Comparison of ENCODE assay signal across 1 cellular context in the genomic region with DNA sequence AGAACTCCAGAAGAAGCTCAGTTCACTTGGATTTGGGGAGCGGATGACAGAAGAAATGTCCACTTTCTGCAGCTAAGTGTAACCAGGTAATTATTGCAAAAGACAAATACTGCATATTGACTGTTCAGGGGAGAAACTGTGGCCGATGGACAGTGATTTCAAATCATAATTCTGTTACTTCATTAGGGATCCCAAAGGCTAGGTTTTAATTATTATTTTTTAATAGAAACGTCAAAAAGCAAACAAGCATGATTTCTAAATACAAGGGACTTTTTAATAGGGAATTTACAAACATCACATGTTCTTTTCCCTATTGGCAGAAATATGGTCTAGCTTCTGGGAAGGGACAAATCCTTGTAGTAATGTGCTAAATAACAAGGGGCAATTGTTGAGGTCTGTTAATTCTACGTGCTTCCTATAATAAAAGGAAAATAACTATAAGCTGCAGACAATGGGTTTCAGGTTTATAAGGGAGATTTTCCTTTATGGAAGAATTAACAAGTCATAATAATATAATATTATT.
A peak's percentile ranks its signal among the peaks of the same experiment; 100 is the strongest.
TF ChIP-seq lines count a peak whose summit lies in the region.

No MANE protein-coding gene starts in this region.

TF ChIP-seq in HepG2, 621 proteins besides CTCF, POLR2A, EP300 and RAD21 (continued from another document and continues in another):
- TF ChIP-seq, protein P1, sequence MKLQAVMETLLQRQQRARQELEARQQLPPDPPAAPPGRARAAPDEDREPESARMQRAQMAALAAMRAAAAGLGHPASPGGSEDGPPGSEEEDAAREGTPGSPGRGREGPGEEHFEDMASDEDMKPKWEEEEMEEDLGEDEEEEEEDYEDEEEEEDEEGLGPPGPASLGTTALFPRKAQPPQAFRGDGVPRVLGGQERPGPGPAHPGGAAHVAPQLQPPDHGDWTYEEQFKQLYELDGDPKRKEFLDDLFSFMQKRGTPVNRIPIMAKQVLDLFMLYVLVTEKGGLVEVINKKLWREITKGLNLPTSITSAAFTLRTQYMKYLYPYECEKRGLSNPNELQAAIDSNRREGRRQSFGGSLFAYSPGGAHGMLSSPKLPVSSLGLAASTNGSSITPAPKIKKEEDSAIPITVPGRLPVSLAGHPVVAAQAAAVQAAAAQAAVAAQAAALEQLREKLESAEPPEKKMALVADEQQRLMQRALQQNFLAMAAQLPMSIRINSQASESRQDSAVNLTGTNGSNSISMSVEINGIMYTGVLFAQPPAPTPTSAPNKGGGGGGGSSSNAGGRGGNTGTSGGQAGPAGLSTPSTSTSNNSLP (IDR thresholded peaks at IDR 0.05; ENCODE audit: low read depth, low read length), result 0 out of 2 replicates have a peak, but pooled peaks have one; percentile 23
- TF ChIP-seq, protein P2, sequence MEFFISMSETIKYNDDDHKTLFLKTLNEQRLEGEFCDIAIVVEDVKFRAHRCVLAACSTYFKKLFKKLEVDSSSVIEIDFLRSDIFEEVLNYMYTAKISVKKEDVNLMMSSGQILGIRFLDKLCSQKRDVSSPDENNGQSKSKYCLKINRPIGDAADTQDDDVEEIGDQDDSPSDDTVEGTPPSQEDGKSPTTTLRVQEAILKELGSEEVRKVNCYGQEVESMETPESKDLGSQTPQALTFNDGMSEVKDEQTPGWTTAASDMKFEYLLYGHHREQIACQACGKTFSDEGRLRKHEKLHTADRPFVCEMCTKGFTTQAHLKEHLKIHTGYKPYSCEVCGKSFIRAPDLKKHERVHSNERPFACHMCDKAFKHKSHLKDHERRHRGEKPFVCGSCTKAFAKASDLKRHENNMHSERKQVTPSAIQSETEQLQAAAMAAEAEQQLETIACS (CRISPR knock-in tag; IDR thresholded peaks at IDR 0.05), result no peak
- TF ChIP-seq, protein P3, sequence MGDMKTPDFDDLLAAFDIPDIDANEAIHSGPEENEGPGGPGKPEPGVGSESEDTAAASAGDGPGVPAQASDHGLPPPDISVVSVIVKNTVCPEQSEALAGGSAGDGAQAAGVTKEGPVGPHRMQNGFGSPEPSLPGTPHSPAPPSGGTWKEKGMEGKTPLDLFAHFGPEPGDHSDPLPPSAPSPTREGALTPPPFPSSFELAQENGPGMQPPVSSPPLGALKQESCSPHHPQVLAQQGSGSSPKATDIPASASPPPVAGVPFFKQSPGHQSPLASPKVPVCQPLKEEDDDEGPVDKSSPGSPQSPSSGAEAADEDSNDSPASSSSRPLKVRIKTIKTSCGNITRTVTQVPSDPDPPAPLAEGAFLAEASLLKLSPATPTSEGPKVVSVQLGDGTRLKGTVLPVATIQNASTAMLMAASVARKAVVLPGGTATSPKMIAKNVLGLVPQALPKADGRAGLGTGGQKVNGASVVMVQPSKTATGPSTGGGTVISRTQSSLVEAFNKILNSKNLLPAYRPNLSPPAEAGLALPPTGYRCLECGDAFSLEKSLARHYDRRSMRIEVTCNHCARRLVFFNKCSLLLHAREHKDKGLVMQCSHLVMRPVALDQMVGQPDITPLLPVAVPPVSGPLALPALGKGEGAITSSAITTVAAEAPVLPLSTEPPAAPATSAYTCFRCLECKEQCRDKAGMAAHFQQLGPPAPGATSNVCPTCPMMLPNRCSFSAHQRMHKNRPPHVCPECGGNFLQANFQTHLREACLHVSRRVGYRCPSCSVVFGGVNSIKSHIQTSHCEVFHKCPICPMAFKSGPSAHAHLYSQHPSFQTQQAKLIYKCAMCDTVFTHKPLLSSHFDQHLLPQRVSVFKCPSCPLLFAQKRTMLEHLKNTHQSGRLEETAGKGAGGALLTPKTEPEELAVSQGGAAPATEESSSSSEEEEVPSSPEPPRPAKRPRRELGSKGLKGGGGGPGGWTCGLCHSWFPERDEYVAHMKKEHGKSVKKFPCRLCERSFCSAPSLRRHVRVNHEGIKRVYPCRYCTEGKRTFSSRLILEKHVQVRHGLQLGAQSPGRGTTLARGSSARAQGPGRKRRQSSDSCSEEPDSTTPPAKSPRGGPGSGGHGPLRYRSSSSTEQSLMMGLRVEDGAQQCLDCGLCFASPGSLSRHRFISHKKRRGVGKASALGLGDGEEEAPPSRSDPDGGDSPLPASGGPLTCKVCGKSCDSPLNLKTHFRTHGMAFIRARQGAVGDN (CRISPR knock-in tag; IDR thresholded peaks at IDR 0.05), result no peak
- TF ChIP-seq, protein P4, sequence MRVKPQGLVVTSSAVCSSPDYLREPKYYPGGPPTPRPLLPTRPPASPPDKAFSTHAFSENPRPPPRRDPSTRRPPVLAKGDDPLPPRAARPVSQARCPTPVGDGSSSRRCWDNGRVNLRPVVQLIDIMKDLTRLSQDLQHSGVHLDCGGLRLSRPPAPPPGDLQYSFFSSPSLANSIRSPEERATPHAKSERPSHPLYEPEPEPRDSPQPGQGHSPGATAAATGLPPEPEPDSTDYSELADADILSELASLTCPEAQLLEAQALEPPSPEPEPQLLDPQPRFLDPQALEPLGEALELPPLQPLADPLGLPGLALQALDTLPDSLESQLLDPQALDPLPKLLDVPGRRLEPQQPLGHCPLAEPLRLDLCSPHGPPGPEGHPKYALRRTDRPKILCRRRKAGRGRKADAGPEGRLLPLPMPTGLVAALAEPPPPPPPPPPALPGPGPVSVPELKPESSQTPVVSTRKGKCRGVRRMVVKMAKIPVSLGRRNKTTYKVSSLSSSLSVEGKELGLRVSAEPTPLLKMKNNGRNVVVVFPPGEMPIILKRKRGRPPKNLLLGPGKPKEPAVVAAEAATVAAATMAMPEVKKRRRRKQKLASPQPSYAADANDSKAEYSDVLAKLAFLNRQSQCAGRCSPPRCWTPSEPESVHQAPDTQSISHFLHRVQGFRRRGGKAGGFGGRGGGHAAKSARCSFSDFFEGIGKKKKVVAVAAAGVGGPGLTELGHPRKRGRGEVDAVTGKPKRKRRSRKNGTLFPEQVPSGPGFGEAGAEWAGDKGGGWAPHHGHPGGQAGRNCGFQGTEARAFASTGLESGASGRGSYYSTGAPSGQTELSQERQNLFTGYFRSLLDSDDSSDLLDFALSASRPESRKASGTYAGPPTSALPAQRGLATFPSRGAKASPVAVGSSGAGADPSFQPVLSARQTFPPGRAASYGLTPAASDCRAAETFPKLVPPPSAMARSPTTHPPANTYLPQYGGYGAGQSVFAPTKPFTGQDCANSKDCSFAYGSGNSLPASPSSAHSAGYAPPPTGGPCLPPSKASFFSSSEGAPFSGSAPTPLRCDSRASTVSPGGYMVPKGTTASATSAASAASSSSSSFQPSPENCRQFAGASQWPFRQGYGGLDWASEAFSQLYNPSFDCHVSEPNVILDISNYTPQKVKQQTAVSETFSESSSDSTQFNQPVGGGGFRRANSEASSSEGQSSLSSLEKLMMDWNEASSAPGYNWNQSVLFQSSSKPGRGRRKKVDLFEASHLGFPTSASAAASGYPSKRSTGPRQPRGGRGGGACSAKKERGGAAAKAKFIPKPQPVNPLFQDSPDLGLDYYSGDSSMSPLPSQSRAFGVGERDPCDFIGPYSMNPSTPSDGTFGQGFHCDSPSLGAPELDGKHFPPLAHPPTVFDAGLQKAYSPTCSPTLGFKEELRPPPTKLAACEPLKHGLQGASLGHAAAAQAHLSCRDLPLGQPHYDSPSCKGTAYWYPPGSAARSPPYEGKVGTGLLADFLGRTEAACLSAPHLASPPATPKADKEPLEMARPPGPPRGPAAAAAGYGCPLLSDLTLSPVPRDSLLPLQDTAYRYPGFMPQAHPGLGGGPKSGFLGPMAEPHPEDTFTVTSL (CRISPR knock-in tag; IDR thresholded peaks at IDR 0.05; ENCODE audit: borderline replicate concordance), result 0 out of 2 replicates have a peak, but pooled peaks have one; percentile 19
- TF ChIP-seq FOXA3 (CRISPR knock-in tag; IDR thresholded peaks at IDR 0.05) (peak; percentile 55; the same call in 1 of the 2 replicates), SRSF9 (IDR thresholded peaks at IDR 0.05; ENCODE audit: borderline replicate concordance, insufficient read depth, low read depth, low read length, poor library complexity, severe bottlenecking) (no peak), FOXA1 (IDR thresholded peaks at IDR 0.05) (no peak), FOXA1 (CRISPR knock-in tag; IDR thresholded peaks at IDR 0.05) (peak; percentile 61), ZNF329 (CRISPR knock-in tag; IDR thresholded peaks at IDR 0.05; ENCODE audit: low read depth) (no peak), SAP130 (CRISPR knock-in tag; IDR thresholded peaks at IDR 0.05; ENCODE audit: low read depth) (no peak), ARNTL (CRISPR knock-in tag; IDR thresholded peaks at IDR 0.05) (no peak), ZNF292 (CRISPR knock-in tag; IDR thresholded peaks at IDR 0.05; ENCODE audit: borderline replicate concordance, low read depth) (0 out of 2 replicates have a peak, but pooled peaks have one; percentile 29), ZNF263 (CRISPR knock-in tag; IDR thresholded peaks at IDR 0.05) (no peak), ZNF44 (CRISPR knock-in tag; IDR thresholded peaks at IDR 0.05) (no peak), KLF16 (CRISPR knock-in tag; IDR thresholded peaks at IDR 0.05) (no peak), GPN1 (CRISPR knock-in tag; IDR thresholded peaks at IDR 0.05; ENCODE audit: borderline replicate concordance) (no peak), KMT2A (CRISPR knock-in tag; IDR thresholded peaks at IDR 0.05) (no peak), FOXM1 (CRISPR knock-in tag; IDR thresholded peaks at IDR 0.05) (no peak), ATAD3A (CRISPR knock-in tag; IDR thresholded peaks at IDR 0.05) (no peak), RFX5 (IDR thresholded peaks at IDR 0.05; ENCODE audit: low read depth, low read length) (no peak), ZNF547 (CRISPR knock-in tag; IDR thresholded peaks at IDR 0.05) (no peak), NR3C1 (CRISPR knock-in tag; IDR thresholded peaks at IDR 0.05) (no peak), MTA3 (CRISPR knock-in tag; IDR thresholded peaks at IDR 0.05) (no peak), FOXO1 (CRISPR knock-in tag; IDR thresholded peaks at IDR 0.05) (no peak), MYNN (CRISPR knock-in tag; IDR thresholded peaks at IDR 0.05; ENCODE audit: low read depth) (no peak), ZNF354B (CRISPR knock-in tag; IDR thresholded peaks at IDR 0.05) (no peak), GATAD2A (CRISPR knock-in tag; IDR thresholded peaks at IDR 0.05) (peak; percentile 26; the same call in 1 of the 2 replicates), ZNF160 (CRISPR knock-in tag; IDR thresholded peaks at IDR 0.05) (no peak), IKZF4 (CRISPR knock-in tag; IDR thresholded peaks at IDR 0.05; ENCODE audit: borderline replicate concordance, low read depth, not compliant biosample characterization) (no peak), SCMH1 (CRISPR knock-in tag; IDR thresholded peaks at IDR 0.05; ENCODE audit: borderline replicate concordance) (no peak)
- TF ChIP-seq, protein P5, sequence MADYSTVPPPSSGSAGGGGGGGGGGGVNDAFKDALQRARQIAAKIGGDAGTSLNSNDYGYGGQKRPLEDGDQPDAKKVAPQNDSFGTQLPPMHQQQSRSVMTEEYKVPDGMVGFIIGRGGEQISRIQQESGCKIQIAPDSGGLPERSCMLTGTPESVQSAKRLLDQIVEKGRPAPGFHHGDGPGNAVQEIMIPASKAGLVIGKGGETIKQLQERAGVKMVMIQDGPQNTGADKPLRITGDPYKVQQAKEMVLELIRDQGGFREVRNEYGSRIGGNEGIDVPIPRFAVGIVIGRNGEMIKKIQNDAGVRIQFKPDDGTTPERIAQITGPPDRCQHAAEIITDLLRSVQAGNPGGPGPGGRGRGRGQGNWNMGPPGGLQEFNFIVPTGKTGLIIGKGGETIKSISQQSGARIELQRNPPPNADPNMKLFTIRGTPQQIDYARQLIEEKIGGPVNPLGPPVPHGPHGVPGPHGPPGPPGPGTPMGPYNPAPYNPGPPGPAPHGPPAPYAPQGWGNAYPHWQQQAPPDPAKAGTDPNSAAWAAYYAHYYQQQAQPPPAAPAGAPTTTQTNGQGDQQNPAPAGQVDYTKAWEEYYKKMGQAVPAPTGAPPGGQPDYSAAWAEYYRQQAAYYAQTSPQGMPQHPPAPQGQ (CRISPR knock-in tag; IDR thresholded peaks at IDR 0.05; ENCODE audit: borderline replicate concordance), result no peak
- TF ChIP-seq, protein P6, sequence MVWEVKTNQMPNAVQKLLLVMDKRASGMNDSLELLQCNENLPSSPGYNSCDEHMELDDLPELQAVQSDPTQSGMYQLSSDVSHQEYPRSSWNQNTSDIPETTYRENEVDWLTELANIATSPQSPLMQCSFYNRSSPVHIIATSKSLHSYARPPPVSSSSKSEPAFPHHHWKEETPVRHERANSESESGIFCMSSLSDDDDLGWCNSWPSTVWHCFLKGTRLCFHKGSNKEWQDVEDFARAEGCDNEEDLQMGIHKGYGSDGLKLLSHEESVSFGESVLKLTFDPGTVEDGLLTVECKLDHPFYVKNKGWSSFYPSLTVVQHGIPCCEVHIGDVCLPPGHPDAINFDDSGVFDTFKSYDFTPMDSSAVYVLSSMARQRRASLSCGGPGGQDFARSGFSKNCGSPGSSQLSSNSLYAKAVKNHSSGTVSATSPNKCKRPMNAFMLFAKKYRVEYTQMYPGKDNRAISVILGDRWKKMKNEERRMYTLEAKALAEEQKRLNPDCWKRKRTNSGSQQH (CRISPR knock-in tag; IDR thresholded peaks at IDR 0.05; ENCODE audit: low read depth), result no peak
- TF ChIP-seq, protein P7, sequence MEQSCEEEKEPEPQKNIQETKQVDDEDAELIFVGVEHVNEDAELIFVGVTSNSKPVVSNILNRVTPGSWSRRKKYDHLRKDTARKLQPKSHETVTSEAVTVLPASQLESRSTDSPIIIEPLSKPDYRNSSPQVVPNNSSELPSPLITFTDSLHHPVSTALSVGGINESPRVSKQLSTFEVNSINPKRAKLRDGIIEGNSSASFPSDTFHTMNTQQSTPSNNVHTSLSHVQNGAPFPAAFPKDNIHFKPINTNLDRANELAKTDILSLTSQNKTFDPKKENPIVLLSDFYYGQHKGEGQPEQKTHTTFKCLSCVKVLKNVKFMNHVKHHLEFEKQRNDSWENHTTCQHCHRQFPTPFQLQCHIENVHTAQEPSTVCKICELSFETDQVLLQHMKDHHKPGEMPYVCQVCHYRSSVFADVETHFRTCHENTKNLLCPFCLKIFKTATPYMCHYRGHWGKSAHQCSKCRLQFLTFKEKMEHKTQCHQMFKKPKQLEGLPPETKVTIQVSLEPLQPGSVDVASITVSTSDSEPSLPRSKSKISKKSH (CRISPR knock-in tag; IDR thresholded peaks at IDR 0.05; ENCODE audit: borderline replicate concordance), result no peak
- TF ChIP-seq, protein P8, sequence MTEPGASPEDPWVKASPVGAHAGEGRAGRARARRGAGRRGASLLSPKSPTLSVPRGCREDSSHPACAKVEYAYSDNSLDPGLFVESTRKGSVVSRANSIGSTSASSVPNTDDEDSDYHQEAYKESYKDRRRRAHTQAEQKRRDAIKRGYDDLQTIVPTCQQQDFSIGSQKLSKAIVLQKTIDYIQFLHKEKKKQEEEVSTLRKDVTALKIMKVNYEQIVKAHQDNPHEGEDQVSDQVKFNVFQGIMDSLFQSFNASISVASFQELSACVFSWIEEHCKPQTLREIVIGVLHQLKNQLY (CRISPR knock-in tag; IDR thresholded peaks at IDR 0.05), result no peak
- TF ChIP-seq, protein P9, sequence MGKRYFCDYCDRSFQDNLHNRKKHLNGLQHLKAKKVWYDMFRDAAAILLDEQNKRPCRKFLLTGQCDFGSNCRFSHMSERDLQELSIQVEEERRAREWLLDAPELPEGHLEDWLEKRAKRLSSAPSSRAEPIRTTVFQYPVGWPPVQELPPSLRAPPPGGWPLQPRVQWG (CRISPR knock-in tag; IDR thresholded peaks at IDR 0.05; ENCODE audit: borderline replicate concordance, low read depth), result no peak
- TF ChIP-seq, protein P10, sequence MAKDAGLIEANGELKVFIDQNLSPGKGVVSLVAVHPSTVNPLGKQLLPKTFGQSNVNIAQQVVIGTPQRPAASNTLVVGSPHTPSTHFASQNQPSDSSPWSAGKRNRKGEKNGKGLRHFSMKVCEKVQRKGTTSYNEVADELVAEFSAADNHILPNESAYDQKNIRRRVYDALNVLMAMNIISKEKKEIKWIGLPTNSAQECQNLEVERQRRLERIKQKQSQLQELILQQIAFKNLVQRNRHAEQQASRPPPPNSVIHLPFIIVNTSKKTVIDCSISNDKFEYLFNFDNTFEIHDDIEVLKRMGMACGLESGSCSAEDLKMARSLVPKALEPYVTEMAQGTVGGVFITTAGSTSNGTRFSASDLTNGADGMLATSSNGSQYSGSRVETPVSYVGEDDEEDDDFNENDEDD (CRISPR knock-in tag; IDR thresholded peaks at IDR 0.05; ENCODE audit: borderline replicate concordance), result no peak
- TF ChIP-seq, protein P11, sequence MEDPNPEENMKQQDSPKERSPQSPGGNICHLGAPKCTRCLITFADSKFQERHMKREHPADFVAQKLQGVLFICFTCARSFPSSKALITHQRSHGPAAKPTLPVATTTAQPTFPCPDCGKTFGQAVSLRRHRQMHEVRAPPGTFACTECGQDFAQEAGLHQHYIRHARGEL (CRISPR knock-in tag; IDR thresholded peaks at IDR 0.05), result no peak
